Comparison of ENCODE assay signal across 15 cellular contexts in the genomic region with DNA sequence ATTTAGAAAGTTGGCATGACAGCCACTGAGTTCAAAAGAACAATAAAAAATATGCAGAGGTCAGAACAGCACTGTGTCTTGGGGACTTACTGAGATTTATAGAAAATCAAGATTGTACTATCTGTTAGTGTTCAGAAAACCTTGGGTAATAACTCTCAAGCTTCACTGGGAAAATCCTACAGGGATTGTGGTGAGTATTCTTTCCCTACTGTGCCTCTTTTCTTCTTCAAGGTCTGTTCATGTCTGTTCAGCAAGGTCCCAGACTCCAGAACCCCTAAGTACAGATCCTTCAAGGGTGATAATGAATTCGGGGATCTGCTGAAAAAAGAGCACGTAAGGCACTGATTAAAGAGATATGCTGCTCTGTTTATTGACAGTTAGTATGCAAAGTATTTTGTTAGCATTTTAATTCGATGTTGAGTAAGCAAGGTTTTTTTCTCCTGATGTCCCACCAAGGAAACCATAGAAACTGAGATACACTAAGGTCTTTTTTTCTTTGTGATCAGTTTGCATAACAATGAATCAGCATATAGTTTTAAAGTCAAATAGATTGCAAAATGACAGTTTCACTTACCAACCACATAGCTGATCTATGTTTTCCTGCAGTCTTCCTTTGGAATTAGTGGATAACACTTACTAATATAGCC.
A peak's percentile ranks its signal among the peaks of the same experiment; 100 is the strongest.
DNase-seq lines count a peak whose midpoint lies in the region; ATAC-seq and TF ChIP-seq lines count a peak whose summit lies in the region.
"Had no signal": no experiment of that assay in that cellular context is flagged by ENCODE, and none has a peak within 500 bp of the region (broad histone marks: within the 10 kb centered on the region; RNA-seq: fewer than 3 reads in every experiment).

No MANE protein-coding gene starts in this region.

- no peak overlapping the region for H3K23ac ChIP-seq in H9 (ENCODE audit: insufficient read length, low read depth, low read length)

- no peak overlapping the region for H2AK5ac ChIP-seq in H9 (ENCODE audit: insufficient read length, low read length)

- H3K27me3 ChIP-seq in H9 (ENCODE audit: insufficient read depth, low read length) (no peaks in the 10 kb centered on the region), vagina (no peaks in the 10 kb centered on the region)

- H3K4me1 Mint-ChIP-seq in H9, result peaks cover 12 to 25% of the 10 kb centered on the region in 2 experiments

- H3K27ac Mint-ChIP-seq in H9, result 0 out of 7 replicates have a peak overlapping the region, but pooled peaks of 2 of the 3 experiments have one; percentile 34 to 41
- H3K27ac Mint-ChIP-seq: activated T-cell treated with anti-CD3 and anti-CD28 coated beads, Interleukin-2, amount 50 U/mL, for 72 hours; immature natural killer cell had no signal

- H3K4me1 ChIP-seq in H9 (ENCODE audit: insufficient read depth, low read length) (peaks cover 3% of the 10 kb centered on the region; the same call in 1 of the 2 replicates), vagina (no peaks in the 10 kb centered on the region)

- H3K23me2 ChIP-seq in H9 (ENCODE audit: insufficient read length, low read depth, low read length, poor library complexity, severe bottlenecking), result no peaks in the 10 kb centered on the region

- no peak for DNase-seq in H9
- peak; percentile 76 for DNase-seq in fibroblast of pulmonary artery (ENCODE audit: low read depth)
- DNase-seq in stromal cell of bone marrow (ENCODE audit: low read depth), result peak; percentile 40
- no peak for DNase-seq in vagina (ENCODE audit: extremely low spot score in 2 of 2)
- no peak for DNase-seq in NCI-H1105 treated with DMSO at 0.1 percent for 48 hours (lab: John Stamatoyannopoulos, UW)
- DNase-seq: activated CD4-positive, alpha-beta T cell treated with anti-CD3 and anti-CD28 coated beads for 4 hours; activated T-cell treated with anti-CD3 and anti-CD28 coated beads, Interleukin-2, amount 50 U/mL, for 72 hours; immature natural killer cell; NCI-H2029 treated with DMSO at 0.1 percent for 48 hours; NK-92 treated with Interleukin-12 subunit alpha and Interleukin-12 subunit beta, amount 100 ng/mL, for 24 hours; T-helper 1 cell had no signal

- H2BK15ac ChIP-seq in H9 (ENCODE audit: low read depth, low read length), result no peak overlapping the region

- no peak overlapping the region for H4K91ac ChIP-seq in H9 (ENCODE audit: insufficient read length, low read depth, low read length)

- H3K27me3 Mint-ChIP-seq in H9 (ENCODE audit: low read depth), result no peaks in the 10 kb centered on the region

- no peaks in the 10 kb centered on the region for H3K79me1 ChIP-seq in H9 (ENCODE audit: insufficient read depth, low read depth, low read length, poor library complexity, severe bottlenecking)

- H3K27ac ChIP-seq in H9 (ENCODE audit: insufficient read length, low read depth, low read length) (no peak overlapping the region), VCaP (peak overlapping the region; percentile 88), vagina (no peak overlapping the region)

- H3K36me3 ChIP-seq in vagina, result no peaks in the 10 kb centered on the region

- H4K20me1 ChIP-seq in H9 (ENCODE audit: control insufficient read depth, insufficient read depth, insufficient read length), result no peaks in the 10 kb centered on the region

- WGBS in H9 (ENCODE audit: extremely low coverage, insufficient read length, low lambda C conversion rate), result no CpG with 5 or more reads among the region's 3 CpGs

- H4K8ac ChIP-seq in H9 (replicated peaks; ENCODE audit: insufficient read length, low read depth, low read length), result no peak overlapping the region

- peak overlapping the region; percentile 83 for H2BK20ac ChIP-seq in H9 (ENCODE audit: low read depth, low read length, poor library complexity, severe bottlenecking)

- no peak overlapping the region for H4K5ac ChIP-seq in H9 (ENCODE audit: insufficient read length, low read depth, low read length)

- no peak overlapping the region for H3T11ph ChIP-seq in H9 (ENCODE audit: low read length)

- peak overlapping the region; percentile 7 for H2AFZ ChIP-seq in H9 (ENCODE audit: low read length)

- no peaks in the 10 kb centered on the region; a peak in 2 of 7 replicates for H3K36me3 Mint-ChIP-seq in H9 (ENCODE audit: insufficient read depth in 1 of 3, low read depth in 3 of 3)

- no peak overlapping the region for H3K9ac ChIP-seq in H9 (ENCODE audit: extremely low read depth, insufficient read length, low read length)

- no peak overlapping the region for H3K4me2 ChIP-seq in H9 (ENCODE audit: insufficient read depth, insufficient read length, low read length)

- H2BK120ac ChIP-seq in H9 (ENCODE audit: low read depth, low read length, poor library complexity, severe bottlenecking), result no peak overlapping the region

- no peak overlapping the region for H3K4me3 ChIP-seq in fibroblast of pulmonary artery (replicated peaks; ENCODE audit: low read depth, low read length)
- H3K4me3 ChIP-seq in vagina, result no peak overlapping the region
- H3K4me3 ChIP-seq: GM12878 had no signal

- H3K79me2 ChIP-seq in H9 (ENCODE audit: insufficient read depth, low read length), result no peaks in the 10 kb centered on the region

- no peak for TF ChIP-seq POLR2A in vagina (IDR thresholded peaks at IDR 0.05)

- H3K56ac ChIP-seq in H9 (ENCODE audit: insufficient read length, low read depth, low read length), result no peak overlapping the region

- TF ChIP-seq CTCF in H9 (conservative IDR thresholded peaks at IDR 0.05), result no peak
- TF ChIP-seq CTCF in VCaP (conservative IDR thresholded peaks at IDR 0.05), result no peak
- TF ChIP-seq CTCF in fibroblast of pulmonary artery (IDR thresholded peaks at IDR 0.05; ENCODE audit: low read length, missing control alignments), result no peak
- TF ChIP-seq CTCF in vagina (IDR thresholded peaks at IDR 0.05), result no peak

- H3K14ac ChIP-seq in H9 (ENCODE audit: insufficient read depth, low read length), result no peak overlapping the region

- H2BK12ac ChIP-seq in H9 (ENCODE audit: insufficient read length, low read depth, low read length), result no peak overlapping the region

- no peak overlapping the region for H2BK5ac ChIP-seq in H9 (ENCODE audit: insufficient read length, low read length)

- intact Hi-C loops in vagina (cut with DNase I), result loop anchor here (5.0 kb wide), 1 partner anchor 179 kb away; no protein-coding TSS in a partner anchor

- no peaks in the 10 kb centered on the region for H3K9me3 ChIP-seq in H9 (ENCODE audit: control insufficient read depth, low read depth, low read length)
- no peaks in the 10 kb centered on the region for H3K9me3 ChIP-seq in vagina

- no peaks in the 10 kb centered on the region for H3K9me3 Mint-ChIP-seq in H9

- no peak for ATAC-seq in HG03342 (IDR thresholded peaks at IDR 0.05; ENCODE audit: unreplicated experiment)
- ATAC-seq: activated T-cell treated with anti-CD3 and anti-CD28 coated beads, Interleukin-2, amount 50 U/mL, for 72 hours; GM12878; HepG2 had no signal

- H3K4me3 Mint-ChIP-seq in H9, result no peak overlapping the region

- H3K18ac ChIP-seq in H9 (ENCODE audit: insufficient read length, low read depth, low read length), result no peak overlapping the region

- no peak overlapping the region for H3K4ac ChIP-seq in H9 (ENCODE audit: low read depth, low read length)

Comparison
In these comparisons a context has a peak if more than half of its experiments do, and no peak if none do; other contexts are left out.
1. DNase-seq: peak in fibroblast of pulmonary artery (single experiment) and stromal cell of bone marrow (single experiment); none in H9 (single experiment), vagina (0 of 2) and NCI-H1105 treated with DMSO at 0.1 percent for 48 hours (single experiment).